ENCODE assay signal across 17 cellular contexts in the genomic region with DNA sequence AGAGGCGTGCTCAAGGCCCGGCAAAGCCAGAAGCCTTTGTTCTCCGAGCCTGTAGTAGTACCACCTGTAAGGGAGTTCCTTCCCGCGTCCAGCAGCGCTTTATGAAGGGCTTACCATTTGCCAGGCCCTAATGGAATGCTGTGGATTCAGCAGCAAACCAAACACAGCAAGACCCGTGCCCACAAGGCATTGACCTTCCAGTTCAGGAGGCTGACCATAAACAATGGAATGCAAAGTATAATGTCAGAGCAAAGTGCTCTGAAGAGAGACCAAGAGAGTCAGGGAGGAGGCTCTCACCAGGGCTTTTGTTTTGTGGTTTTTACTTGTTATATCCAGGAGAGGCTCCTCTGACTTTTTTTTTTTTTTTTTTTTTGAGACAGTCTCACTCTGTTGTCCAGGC.
DNase-seq lines count a peak whose midpoint lies in the region; TF ChIP-seq lines count a peak whose summit lies in the region.
"Had no signal": no experiment of that assay in that cellular context is flagged by ENCODE, and none has a peak within 500 bp of the region (broad histone marks: within the 10 kb centered on the region; RNA-seq: fewer than 3 reads in every experiment).

No MANE protein-coding gene starts in this region.

- no peak overlapping the region for H3K27ac Mint-ChIP-seq in T-helper 2 cell treated with Interferon-gamma antibody and Interleukin-4, amounts not matched to agents 5 μg/mL and 100 μg/mL, for 36 hours
- H3K27ac Mint-ChIP-seq: B cell; naive thymus-derived CD4-positive, alpha-beta T cell had no signal

- H3K4me1 Mint-ChIP-seq in T-helper 2 cell treated with Interferon-gamma antibody and Interleukin-4, amounts not matched to agents 5 μg/mL and 100 μg/mL, for 36 hours (ENCODE audit: low read depth): no peaks in the 10 kb centered on the region
- H3K4me1 Mint-ChIP-seq: B cell had no signal

- H3K27me3 Mint-ChIP-seq in T-helper 2 cell treated with Interferon-gamma antibody and Interleukin-4, amounts not matched to agents 5 μg/mL and 100 μg/mL, for 36 hours (ENCODE audit: low read depth): peaks cover 7% of the 10 kb centered on the region

- in situ Hi-C loops in ACHN (cut with HindIII; ENCODE audit: low pct_ligation_motif_present, low pct_unique_long_range_greater_than_20kb, low sequenced_read_pairs): loop anchor here (25.0 kb wide), 1 partner anchor 384 kb away; no protein-coding TSS in a partner anchor

- no peak for TF ChIP-seq CTCF in foreskin fibroblast (IDR thresholded peaks at IDR 0.05; ENCODE audit: low read depth, low read length)
- no peak for TF ChIP-seq CTCF in GM10266 (IDR thresholded peaks at IDR 0.05; ENCODE audit: control insufficient read depth, insufficient read depth, low read depth, missing control alignments)

- H3K9me3 Mint-ChIP-seq in T-helper 2 cell treated with Interferon-gamma antibody and Interleukin-4, amounts not matched to agents 5 μg/mL and 100 μg/mL, for 36 hours: peaks cover 3% of the 10 kb centered on the region

- no peaks in the 10 kb centered on the region for H3K36me3 Mint-ChIP-seq in T-helper 2 cell treated with Interferon-gamma antibody and Interleukin-4, amounts not matched to agents 5 μg/mL and 100 μg/mL, for 36 hours (ENCODE audit: low read depth)
- H3K36me3 Mint-ChIP-seq: naive thymus-derived CD4-positive, alpha-beta T cell had no signal

- H3K4me3 ChIP-seq in foreskin fibroblast (ENCODE audit: low read depth in 1 of 2, low read length in 2 of 2): no peak overlapping the region
- H3K4me3 ChIP-seq: spleen, tibial artery had no signal

- no peak overlapping the region for H3K4me3 Mint-ChIP-seq in T-helper 2 cell treated with Interferon-gamma antibody and Interleukin-4, amounts not matched to agents 5 μg/mL and 100 μg/mL, for 36 hours
- H3K4me3 Mint-ChIP-seq: B cell; naive thymus-derived CD4-positive, alpha-beta T cell had no signal

- DNase-seq in ACHN (peak; percentile 14), H4 (ENCODE audit: low spot score) (peak; percentile 54), SW480 (ENCODE audit: low spot score) (peak; percentile 82), foreskin fibroblast (peak; percentile 75 to 83), NCI-H187 treated with DMSO at 0.1 percent for 48 hours (lab: John Stamatoyannopoulos, UW) (no peak), GM10266 (ENCODE audit: extremely low spot score) (no peak), pons (ENCODE audit: low spot score) (no peak)
- DNase-seq in T-helper 2 cell treated with Interferon-gamma antibody and Interleukin-4, amounts not matched to agents 5 μg/mL and 100 μg/mL, for 36 hours (ENCODE audit: low spot score): no peak
- DNase-seq: activated CD4-positive, CD25-positive, alpha-beta regulatory T cell; caudate nucleus; GDM1; naive thymus-derived CD4-positive, alpha-beta T cell; NCI-H2227 treated with DMSO at 0.1 percent for 48 hours; SHP77; spleen; tibial artery had no signal

Comparison
In these comparisons a context has a peak if more than half of its experiments do, and no peak if none do; other contexts are left out.
1. DNase-seq: peak in ACHN (single experiment), H4 (single experiment), SW480 (single experiment) and foreskin fibroblast (2 of 2); none in NCI-H187 treated with DMSO at 0.1 percent for 48 hours (single experiment), GM10266 (single experiment), T-helper 2 cell treated with Interferon-gamma antibody and Interleukin-4, amounts not matched to agents 5 μg/mL and 100 μg/mL, for 36 hours (single experiment) and pons (single experiment).